Comparison of ENCODE assay signal across 8 cellular contexts in the genomic region with DNA sequence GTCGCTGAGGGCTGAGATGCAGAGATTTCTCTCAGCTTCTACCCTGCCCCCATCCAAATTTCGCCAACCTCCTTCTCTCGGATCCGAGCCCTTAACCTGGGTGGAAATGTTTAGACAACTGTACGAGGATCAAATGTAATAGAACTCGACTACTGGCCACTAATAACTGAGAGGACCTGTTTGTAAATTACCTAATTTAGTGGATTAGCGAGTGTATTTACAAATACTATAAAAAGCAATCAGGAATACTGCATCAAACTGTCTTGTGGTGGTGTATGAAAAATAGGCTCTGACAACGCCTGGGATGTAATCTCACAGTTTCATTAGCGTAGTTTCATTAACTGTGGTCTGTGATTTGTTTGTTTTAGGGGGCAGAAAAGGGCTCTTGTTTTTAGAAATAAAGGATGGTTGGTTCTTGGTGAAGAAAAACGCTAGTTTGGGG. TPM values are rescaled to one million over a fixed set of nuclear protein-coding genes. Genes with fewer than 3 reads are reported as not detected.
DNase-seq lines count a peak whose midpoint lies in the region; ATAC-seq and TF ChIP-seq lines count a peak whose summit lies in the region.

No MANE protein-coding gene starts in this region.

- H3T11ph ChIP-seq in H9 (ENCODE audit: low read length): no peak overlapping the region

- H2BK20ac ChIP-seq in H9 (ENCODE audit: low read depth, low read length, poor library complexity, severe bottlenecking): no peak overlapping the region

- peaks cover 9% of the 10 kb centered on the region for H3K23me2 ChIP-seq in H9 (ENCODE audit: insufficient read length, low read depth, low read length, poor library complexity, severe bottlenecking)

- no peak for ATAC-seq in T-helper 17 cell

- H3K9me3 Mint-ChIP-seq in H9: peaks cover 0 to 2% of the 10 kb centered on the region in 2 experiments; a peak in 1 of 5 replicates

- H3K14ac ChIP-seq in H9 (ENCODE audit: insufficient read depth, low read length): peak overlapping the region; percentile 90

- no peak overlapping the region for H2BK15ac ChIP-seq in H9 (ENCODE audit: low read depth, low read length)

- H3K4me2 ChIP-seq in H9 (ENCODE audit: insufficient read depth, insufficient read length, low read length) (peak overlapping the region; percentile 98), skeletal muscle satellite cell (ENCODE audit: low read length) (peak overlapping the region; percentile 85)

- H3K4me3 ChIP-seq in skeletal muscle satellite cell (ENCODE audit: low read length): peak overlapping the region; percentile 93

- H3K4me3 Mint-ChIP-seq in H9 (peak overlapping the region; percentile 94 to 98), T-helper 17 cell (peak overlapping the region; percentile 95)

- WGBS in H9 (ENCODE audit: extremely low coverage, insufficient read length, low lambda C conversion rate): no CpG with 5 or more reads among the region's 10 CpGs

- H3K9ac ChIP-seq in H9 (ENCODE audit: extremely low read depth, insufficient read length, low read length) (peak overlapping the region; percentile 84), skeletal muscle satellite cell (ENCODE audit: low read depth, low read length) (peak overlapping the region; percentile 85)

- H3K56ac ChIP-seq in H9 (ENCODE audit: insufficient read length, low read depth, low read length): no peak overlapping the region

- peaks cover 10% of the 10 kb centered on the region; the same call in 1 of the 2 replicates for H3K79me2 ChIP-seq in H9 (ENCODE audit: insufficient read depth, low read length)

- peak overlapping the region; percentile 12 for H2BK5ac ChIP-seq in H9 (ENCODE audit: insufficient read length, low read length)

- no peak overlapping the region for H4K5ac ChIP-seq in H9 (ENCODE audit: insufficient read length, low read depth, low read length)

- no peak overlapping the region for H2BK120ac ChIP-seq in H9 (ENCODE audit: low read depth, low read length, poor library complexity, severe bottlenecking)

- no peak overlapping the region for H2AK5ac ChIP-seq in H9 (ENCODE audit: insufficient read length, low read length)

- DNase-seq in H9 (no peak), T-helper 17 cell (no peak), globus pallidus (ENCODE audit: low spot score) (peak; percentile 39), NCI-H1105 treated with DMSO at 0.1 percent for 48 hours (lab: John Stamatoyannopoulos, UW) (no peak), LoVo (ENCODE audit: low spot score) (no peak), amniotic stem cell (lab: John Stamatoyannopoulos, UW) (no peak)
- DNase-seq in stimulated activated CD4-positive, alpha-beta T cell treated with anti-CD3 and anti-CD28 coated beads, Interleukin-4, amount 100 ng/mL, for 4 hours: no peak

- no peak overlapping the region for H2BK12ac ChIP-seq in H9 (ENCODE audit: insufficient read length, low read depth, low read length)

- H3K27ac Mint-ChIP-seq in H9 (peak overlapping the region; percentile 62 to 99 (median 97); a peak in 6 of 7 replicates), T-helper 17 cell (peak overlapping the region; percentile 92)

- H4K91ac ChIP-seq in H9 (ENCODE audit: insufficient read length, low read depth, low read length): peak overlapping the region; percentile 85

- H3K18ac ChIP-seq in H9 (ENCODE audit: insufficient read length, low read depth, low read length): peak overlapping the region; percentile 90

- H4K8ac ChIP-seq in H9 (replicated peaks; ENCODE audit: insufficient read length, low read depth, low read length): no peak overlapping the region

- H3K4me1 ChIP-seq in H9 (ENCODE audit: insufficient read depth, low read length) (peaks cover 5% of the 10 kb centered on the region; the same call in 1 of the 2 replicates), skeletal muscle satellite cell (ENCODE audit: control insufficient read depth, insufficient read depth, low read length) (peaks cover 40% of the 10 kb centered on the region)

- H3K4me1 Mint-ChIP-seq in H9: peaks cover 67 to 73% of the 10 kb centered on the region in 2 experiments
- H3K4me1 Mint-ChIP-seq in T-helper 17 cell: peaks cover 21% of the 10 kb centered on the region

- no peak overlapping the region for H3K27ac ChIP-seq in H9 (ENCODE audit: insufficient read length, low read depth, low read length)

- H3K27me3 ChIP-seq in H9 (ENCODE audit: insufficient read depth, low read length): no peaks in the 10 kb centered on the region
- H3K27me3 ChIP-seq in skeletal muscle satellite cell (ENCODE audit: control insufficient read depth, insufficient read depth, low read length): no peaks in the 10 kb centered on the region

- H3K36me3 Mint-ChIP-seq in H9 (ENCODE audit: insufficient read depth in 1 of 3, low read depth in 3 of 3) (no peaks in the 10 kb centered on the region), T-helper 17 cell (ENCODE audit: low read depth) (no peaks in the 10 kb centered on the region)

- H3K9me3 ChIP-seq in H9 (ENCODE audit: control insufficient read depth, low read depth, low read length): no peaks in the 10 kb centered on the region
- no peaks in the 10 kb centered on the region for H3K9me3 ChIP-seq in T-helper 17 cell (ENCODE audit: control insufficient read depth, low read length, poor library complexity, severe bottlenecking)
- no peaks in the 10 kb centered on the region for H3K9me3 ChIP-seq in skeletal muscle satellite cell (replicated peaks; ENCODE audit: low read length)

- H3K23ac ChIP-seq in H9 (ENCODE audit: insufficient read length, low read depth, low read length): no peak overlapping the region

- H3K36me3 ChIP-seq in skeletal muscle satellite cell (ENCODE audit: insufficient read depth, low read length): no peaks in the 10 kb centered on the region

- TF ChIP-seq CTCF in H9 (conservative IDR thresholded peaks at IDR 0.05): no peak

- H3K4ac ChIP-seq in H9 (ENCODE audit: low read depth, low read length): no peak overlapping the region

- no peaks in the 10 kb centered on the region for H4K20me1 ChIP-seq in H9 (ENCODE audit: control insufficient read depth, insufficient read depth, insufficient read length)

- no peak overlapping the region for H2AFZ ChIP-seq in H9 (ENCODE audit: low read length)

- H3K27me3 Mint-ChIP-seq in H9 (ENCODE audit: low read depth): no peaks in the 10 kb centered on the region
- peaks cover 16% of the 10 kb centered on the region for H3K27me3 Mint-ChIP-seq in T-helper 17 cell

- H3K79me1 ChIP-seq in H9 (ENCODE audit: insufficient read depth, low read depth, low read length, poor library complexity, severe bottlenecking): no peaks in the 10 kb centered on the region

RNA-seq across cellular contexts. Expression of gene SLC44A1, which starts 1.3 kb away (rescaled TPM):
- total RNA-seq in H9 (2021) (59.6 and 60.7 TPM in 2 replicates), T-helper 17 cell (10 to 100 TPM; 11.8 to 14.9 TPM)
- 67.3 and 72.0 TPM in 2 replicates for total RNA-seq in skeletal muscle satellite cell (2012; rRNA removed)
